ENCODE assay signal across 2 cellular contexts in the genomic region with DNA sequence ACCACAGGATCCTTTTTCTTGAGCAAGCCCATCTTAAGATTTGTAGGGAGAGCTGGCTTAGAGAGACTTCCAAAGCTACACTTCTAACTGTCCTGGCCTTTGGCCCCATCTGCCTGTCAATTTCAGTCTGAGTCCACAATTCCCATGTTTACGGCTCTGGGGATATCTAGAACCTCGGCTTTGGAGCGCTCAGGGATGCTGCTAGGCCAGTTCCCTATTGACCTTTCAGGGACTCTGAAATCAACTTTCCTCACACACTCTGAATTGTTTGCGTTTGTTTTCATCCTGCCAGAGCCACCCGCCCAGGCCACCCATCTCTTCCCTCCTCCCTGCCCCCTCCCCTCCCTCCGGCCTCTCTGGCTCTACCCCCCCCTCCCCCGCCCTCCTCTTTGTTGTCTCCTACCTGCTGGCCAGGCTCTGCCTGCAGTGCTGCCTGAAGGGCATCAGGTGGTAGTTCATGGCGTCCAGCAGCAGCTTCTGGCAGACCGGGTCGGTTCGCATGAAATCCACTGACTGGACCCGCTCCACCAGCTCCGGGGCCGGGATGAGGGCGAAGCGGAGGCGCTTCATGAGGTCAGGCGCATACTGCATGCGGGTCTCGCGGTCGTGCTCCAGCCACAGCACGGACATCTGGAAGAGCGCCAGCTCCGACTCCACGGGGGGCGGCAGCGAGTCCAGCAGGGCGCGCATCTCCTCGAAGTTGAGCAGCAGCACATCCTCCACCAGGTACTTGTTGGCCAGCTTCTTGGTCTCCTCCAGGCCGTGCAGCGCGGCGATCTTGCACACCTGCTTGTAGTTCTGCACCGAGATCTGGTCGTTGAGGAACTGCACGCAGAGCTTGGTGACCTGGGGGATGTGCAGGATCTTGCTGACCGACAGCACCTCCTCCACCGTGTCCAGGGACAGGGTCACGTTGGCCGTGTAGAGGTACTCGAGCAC.
TF ChIP-seq lines count a peak whose summit lies in the region.

No MANE protein-coding gene starts in this region.

TF ChIP-seq in SK-N-SH, 30 proteins besides CTCF, POLR2A, EP300 and RAD21 (continued from another document):
- TF ChIP-seq, protein P1, sequence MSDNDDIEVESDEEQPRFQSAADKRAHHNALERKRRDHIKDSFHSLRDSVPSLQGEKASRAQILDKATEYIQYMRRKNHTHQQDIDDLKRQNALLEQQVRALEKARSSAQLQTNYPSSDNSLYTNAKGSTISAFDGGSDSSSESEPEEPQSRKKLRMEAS (IDR thresholded peaks at IDR 0.05; ENCODE audit: low read depth), result no peak

TF ChIP-seq in SK-N-SH treated with all-trans-retinoic acid at 6 μM for 48 hours, 23 proteins besides CTCF, POLR2A, EP300 and RAD21 (continued from another document):
- TF ChIP-seq, protein P2, sequence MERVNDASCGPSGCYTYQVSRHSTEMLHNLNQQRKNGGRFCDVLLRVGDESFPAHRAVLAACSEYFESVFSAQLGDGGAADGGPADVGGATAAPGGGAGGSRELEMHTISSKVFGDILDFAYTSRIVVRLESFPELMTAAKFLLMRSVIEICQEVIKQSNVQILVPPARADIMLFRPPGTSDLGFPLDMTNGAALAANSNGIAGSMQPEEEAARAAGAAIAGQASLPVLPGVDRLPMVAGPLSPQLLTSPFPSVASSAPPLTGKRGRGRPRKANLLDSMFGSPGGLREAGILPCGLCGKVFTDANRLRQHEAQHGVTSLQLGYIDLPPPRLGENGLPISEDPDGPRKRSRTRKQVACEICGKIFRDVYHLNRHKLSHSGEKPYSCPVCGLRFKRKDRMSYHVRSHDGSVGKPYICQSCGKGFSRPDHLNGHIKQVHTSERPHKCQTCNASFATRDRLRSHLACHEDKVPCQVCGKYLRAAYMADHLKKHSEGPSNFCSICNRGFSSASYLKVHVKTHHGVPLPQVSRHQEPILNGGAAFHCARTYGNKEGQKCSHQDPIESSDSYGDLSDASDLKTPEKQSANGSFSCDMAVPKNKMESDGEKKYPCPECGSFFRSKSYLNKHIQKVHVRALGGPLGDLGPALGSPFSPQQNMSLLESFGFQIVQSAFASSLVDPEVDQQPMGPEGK (CRISPR knock-in tag; IDR thresholded peaks at IDR 0.05; ENCODE audit: borderline replicate concordance), result no peak
- TF ChIP-seq SNAI2 (CRISPR knock-in tag; IDR thresholded peaks at IDR 0.05) (no peak), RARB (CRISPR knock-in tag; IDR thresholded peaks at IDR 0.05) (no peak), ZNF8 (CRISPR knock-in tag; IDR thresholded peaks at IDR 0.05) (no peak), ISL1 (CRISPR knock-in tag; IDR thresholded peaks at IDR 0.05) (no peak)
- TF ChIP-seq, protein P3, sequence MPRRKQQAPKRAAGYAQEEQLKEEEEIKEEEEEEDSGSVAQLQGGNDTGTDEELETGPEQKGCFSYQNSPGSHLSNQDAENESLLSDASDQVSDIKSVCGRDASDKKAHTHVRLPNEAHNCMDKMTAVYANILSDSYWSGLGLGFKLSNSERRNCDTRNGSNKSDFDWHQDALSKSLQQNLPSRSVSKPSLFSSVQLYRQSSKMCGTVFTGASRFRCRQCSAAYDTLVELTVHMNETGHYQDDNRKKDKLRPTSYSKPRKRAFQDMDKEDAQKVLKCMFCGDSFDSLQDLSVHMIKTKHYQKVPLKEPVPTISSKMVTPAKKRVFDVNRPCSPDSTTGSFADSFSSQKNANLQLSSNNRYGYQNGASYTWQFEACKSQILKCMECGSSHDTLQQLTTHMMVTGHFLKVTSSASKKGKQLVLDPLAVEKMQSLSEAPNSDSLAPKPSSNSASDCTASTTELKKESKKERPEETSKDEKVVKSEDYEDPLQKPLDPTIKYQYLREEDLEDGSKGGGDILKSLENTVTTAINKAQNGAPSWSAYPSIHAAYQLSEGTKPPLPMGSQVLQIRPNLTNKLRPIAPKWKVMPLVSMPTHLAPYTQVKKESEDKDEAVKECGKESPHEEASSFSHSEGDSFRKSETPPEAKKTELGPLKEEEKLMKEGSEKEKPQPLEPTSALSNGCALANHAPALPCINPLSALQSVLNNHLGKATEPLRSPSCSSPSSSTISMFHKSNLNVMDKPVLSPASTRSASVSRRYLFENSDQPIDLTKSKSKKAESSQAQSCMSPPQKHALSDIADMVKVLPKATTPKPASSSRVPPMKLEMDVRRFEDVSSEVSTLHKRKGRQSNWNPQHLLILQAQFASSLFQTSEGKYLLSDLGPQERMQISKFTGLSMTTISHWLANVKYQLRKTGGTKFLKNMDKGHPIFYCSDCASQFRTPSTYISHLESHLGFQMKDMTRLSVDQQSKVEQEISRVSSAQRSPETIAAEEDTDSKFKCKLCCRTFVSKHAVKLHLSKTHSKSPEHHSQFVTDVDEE (CRISPR knock-in tag; IDR thresholded peaks at IDR 0.05), result no peak
TF ChIP-seq in SK-N-SH treated with all-trans-retinoic acid at 6 μM for 48 hours: peak in this region for 0.
